ENCODE assay signal across 1 cellular context in genomic region chr2:207394203-207394741, GRCh38.
TF ChIP-seq lines count a peak whose summit lies in the region.

No MANE protein-coding gene starts in this region.

TF ChIP-seq in SK-N-SH treated with all-trans-retinoic acid at 6 μM for 48 hours, 23 proteins besides CTCF, POLR2A, EP300 and RAD21 (continued from another document):
- no peak; the same call in 1 of the 2 replicates for TF ChIP-seq ZFP3 (CRISPR knock-in tag; IDR thresholded peaks at IDR 0.05)
- no peak for TF ChIP-seq CREB5 (CRISPR knock-in tag; IDR thresholded peaks at IDR 0.05; ENCODE audit: low read depth)
- no peak for TF ChIP-seq SNAI2 (CRISPR knock-in tag; IDR thresholded peaks at IDR 0.05)
- TF ChIP-seq ZNF8 (CRISPR knock-in tag; IDR thresholded peaks at IDR 0.05) = no peak
- no peak for TF ChIP-seq ZNF565 (CRISPR knock-in tag; conservative IDR thresholded peaks at IDR 0.05; ENCODE audit: low read depth)
TF ChIP-seq in SK-N-SH treated with all-trans-retinoic acid at 6 μM for 48 hours: peak in this region for 0.
